ENCODE assay signal across 1 cellular context in the genomic region with DNA sequence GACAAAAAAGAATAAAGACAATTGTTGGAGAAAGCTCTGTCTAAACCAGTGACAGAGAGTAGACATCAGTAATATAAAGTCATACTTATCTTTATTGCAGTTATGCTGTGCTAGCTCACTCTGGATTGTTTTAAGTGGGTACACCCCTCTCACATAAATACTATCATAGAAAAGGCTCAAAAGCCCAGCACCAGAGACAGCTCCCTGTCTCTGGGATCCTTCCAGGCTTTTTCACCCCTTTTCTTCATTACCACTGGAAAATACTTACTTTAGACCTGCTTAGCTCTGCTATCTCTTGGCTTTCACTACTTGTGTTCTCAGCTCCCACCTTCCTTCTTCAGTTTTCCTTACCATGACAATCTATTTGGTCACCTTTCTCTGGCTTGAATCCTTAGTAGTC.
TF ChIP-seq lines count a peak whose summit lies in the region.

No MANE protein-coding gene starts in this region.

TF ChIP-seq in GM23338, 12 proteins besides CTCF, POLR2A, EP300 and RAD21 (continued from another document):
- TF ChIP-seq NANOG (IDR thresholded peaks at IDR 0.05; ENCODE audit: borderline replicate concordance): no peak
